Comparison of ENCODE assay signal across 8 cellular contexts in the genomic region with DNA sequence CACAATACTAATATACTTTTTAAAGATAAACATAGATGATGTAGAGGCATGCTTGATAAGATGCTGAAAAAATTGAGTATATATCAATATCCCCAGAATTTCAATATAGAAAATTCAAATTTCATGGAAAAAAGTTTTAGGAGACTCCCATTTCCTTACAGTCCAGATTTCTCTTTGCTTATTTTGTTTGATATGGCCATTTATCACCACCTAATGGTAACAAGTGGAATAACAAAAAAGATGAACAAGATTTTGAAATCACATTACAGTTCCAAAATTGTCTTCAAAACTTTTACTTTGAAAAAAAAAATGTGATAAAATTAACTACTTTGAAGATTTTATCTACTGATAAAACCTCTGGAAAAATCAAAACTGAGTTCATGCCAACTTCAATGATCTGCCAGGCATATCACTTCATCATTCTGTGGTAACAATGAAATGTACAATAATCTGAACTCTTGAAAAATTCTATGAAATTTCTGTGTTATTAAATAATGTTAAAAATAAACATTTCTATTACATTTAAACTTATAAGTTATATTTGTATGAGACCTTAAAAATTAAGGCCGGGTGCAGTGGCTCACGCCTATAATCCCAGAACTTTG. TPM values are rescaled to one million over a fixed set of nuclear protein-coding genes. Genes with fewer than 3 reads are reported as not detected.
DNase-seq lines count a peak whose midpoint lies in the region; ATAC-seq, FAIRE-seq and TF ChIP-seq lines count a peak whose summit lies in the region.

No MANE protein-coding gene starts in this region.

- ATAC-seq in HG03442 (IDR thresholded peaks at IDR 0.05; ENCODE audit: unreplicated experiment) (no peak), HG03520 (IDR thresholded peaks at IDR 0.05; ENCODE audit: unreplicated experiment) (no peak)

- no peak overlapping the region for H3K27ac ChIP-seq in neural cell (ENCODE audit: low read length)

- no peak overlapping the region for H3K9ac ChIP-seq in neural cell (ENCODE audit: low read length)

- FAIRE-seq in endometrium (lab: Jason Lieb, UNC): peak; percentile 97

- no peaks in the 10 kb centered on the region for H3F3A ChIP-seq in neural cell (ENCODE audit: insufficient read depth, low read length, poor library complexity, severe bottlenecking)

- no peak for TF ChIP-seq EP300 in neural cell (conservative IDR thresholded peaks at IDR 0.05; ENCODE audit: poor library complexity, severe bottlenecking)

- H3K36me3 ChIP-seq in neural cell (ENCODE audit: insufficient read depth, low read length): no peaks in the 10 kb centered on the region

- H3K27me3 ChIP-seq in neural cell (ENCODE audit: insufficient read depth, low read depth, low read length): no peaks in the 10 kb centered on the region

- no peak overlapping the region for H3K4me3 ChIP-seq in neural cell (ENCODE audit: low read length)

- DNase-seq in NCI-H82 (lab: John Stamatoyannopoulos, UW) (peak; percentile 58), NCI-H82 treated with DMSO at 0.1 percent for 48 hours (lab: John Stamatoyannopoulos, UW; ENCODE audit: unreplicated experiment) (no peak), NCI-H748 treated with DMSO at 0.1 percent for 48 hours (lab: John Stamatoyannopoulos, UW) (peak; percentile 48), NCI-H187 (lab: John Stamatoyannopoulos, UW) (no peak)

- peak; percentile 75 for TF ChIP-seq CTCF in neural cell (IDR thresholded peaks at IDR 0.05; ENCODE audit: poor library complexity, severe bottlenecking)

- H3K4me2 ChIP-seq in neural cell (ENCODE audit: low read length): no peak overlapping the region

- H3K79me2 ChIP-seq in neural cell (replicated peaks; ENCODE audit: insufficient read depth, low read length): no peaks in the 10 kb centered on the region

- no peaks in the 10 kb centered on the region for H4K20me1 ChIP-seq in neural cell (ENCODE audit: insufficient read depth)

- no peaks in the 10 kb centered on the region for H3K9me3 ChIP-seq in neural cell (ENCODE audit: low read length)

- no peak overlapping the region for H2AFZ ChIP-seq in neural cell (ENCODE audit: low read depth, low read length)

- peak; percentile 84 for TF ChIP-seq RAD21 in neural cell (conservative IDR thresholded peaks at IDR 0.05)

- H3K9me2 ChIP-seq in neural cell (ENCODE audit: insufficient read depth, low read length): no peaks in the 10 kb centered on the region

TF ChIP-seq in neural cell, 6 proteins besides CTCF, POLR2A, EP300 and RAD21:
- TF ChIP-seq, protein P1, sequence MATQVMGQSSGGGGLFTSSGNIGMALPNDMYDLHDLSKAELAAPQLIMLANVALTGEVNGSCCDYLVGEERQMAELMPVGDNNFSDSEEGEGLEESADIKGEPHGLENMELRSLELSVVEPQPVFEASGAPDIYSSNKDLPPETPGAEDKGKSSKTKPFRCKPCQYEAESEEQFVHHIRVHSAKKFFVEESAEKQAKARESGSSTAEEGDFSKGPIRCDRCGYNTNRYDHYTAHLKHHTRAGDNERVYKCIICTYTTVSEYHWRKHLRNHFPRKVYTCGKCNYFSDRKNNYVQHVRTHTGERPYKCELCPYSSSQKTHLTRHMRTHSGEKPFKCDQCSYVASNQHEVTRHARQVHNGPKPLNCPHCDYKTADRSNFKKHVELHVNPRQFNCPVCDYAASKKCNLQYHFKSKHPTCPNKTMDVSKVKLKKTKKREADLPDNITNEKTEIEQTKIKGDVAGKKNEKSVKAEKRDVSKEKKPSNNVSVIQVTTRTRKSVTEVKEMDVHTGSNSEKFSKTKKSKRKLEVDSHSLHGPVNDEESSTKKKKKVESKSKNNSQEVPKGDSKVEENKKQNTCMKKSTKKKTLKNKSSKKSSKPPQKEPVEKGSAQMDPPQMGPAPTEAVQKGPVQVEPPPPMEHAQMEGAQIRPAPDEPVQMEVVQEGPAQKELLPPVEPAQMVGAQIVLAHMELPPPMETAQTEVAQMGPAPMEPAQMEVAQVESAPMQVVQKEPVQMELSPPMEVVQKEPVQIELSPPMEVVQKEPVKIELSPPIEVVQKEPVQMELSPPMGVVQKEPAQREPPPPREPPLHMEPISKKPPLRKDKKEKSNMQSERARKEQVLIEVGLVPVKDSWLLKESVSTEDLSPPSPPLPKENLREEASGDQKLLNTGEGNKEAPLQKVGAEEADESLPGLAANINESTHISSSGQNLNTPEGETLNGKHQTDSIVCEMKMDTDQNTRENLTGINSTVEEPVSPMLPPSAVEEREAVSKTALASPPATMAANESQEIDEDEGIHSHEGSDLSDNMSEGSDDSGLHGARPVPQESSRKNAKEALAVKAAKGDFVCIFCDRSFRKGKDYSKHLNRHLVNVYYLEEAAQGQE (IDR thresholded peaks at IDR 0.05; ENCODE audit: borderline replicate concordance): no peak
- TF ChIP-seq SMC3 (conservative IDR thresholded peaks at IDR 0.05; ENCODE audit: poor library complexity): peak; percentile 86

RNA-seq across cellular contexts. Expression of a gene that starts 17.5 kb away (rescaled TPM):
- 9.1 and 15.3 TPM in 2 replicates for polyA plus RNA-seq in neural cell
- polyA minus RNA-seq in neural cell: 9.3 and 10.2 TPM in 2 replicates

RNA-seq across cellular contexts. Expression of a gene that starts 25.6 kb away (rescaled TPM):
- 0.24 and 1.5 TPM in 2 replicates for polyA plus RNA-seq in neural cell
- polyA minus RNA-seq in neural cell: 0.69 TPM in 1 of 2 replicates, not detected in the other

Comparison
In these comparisons a context has a peak if more than half of its experiments do, and no peak if none do; other contexts are left out.
1. DNase-seq: peak in NCI-H82 (single experiment) and NCI-H748 treated with DMSO at 0.1 percent for 48 hours (single experiment); none in NCI-H82 treated with DMSO at 0.1 percent for 48 hours (single experiment) and NCI-H187 (0 of 2).